Comparison of ENCODE assay signal across 17 cellular contexts in genomic region chr1:234856719-234857310, GRCh38.
"Had no signal": no experiment of that assay in that cellular context is flagged by ENCODE, and none has a peak within 500 bp of the region (broad histone marks: within the 10 kb centered on the region; RNA-seq: fewer than 3 reads in every experiment).

No MANE protein-coding gene starts in this region.

- H3K27ac ChIP-seq: breast epithelium, parathyroid adenoma, SJCRH30, suprapubic skin had no signal

- H3K27me3 ChIP-seq: breast epithelium, SJCRH30, spleen, suprapubic skin had no signal

- H3K36me3 ChIP-seq: breast epithelium, SJCRH30, spleen, suprapubic skin had no signal

- H3K4me1 ChIP-seq: breast epithelium, parathyroid adenoma, SJCRH30 had no signal

- H3K9me3 ChIP-seq: breast epithelium, SJCRH30, suprapubic skin had no signal

- DNase-seq: activated CD4-positive, alpha-beta T cell treated with anti-CD3 and anti-CD28 coated beads, Interleukin-2, amount 50 U/mL, for 4 hours; activated CD4-positive, CD25-positive, alpha-beta regulatory T cell treated with anti-CD3 and anti-CD28 coated beads, Interleukin-2, amount 50 U/mL, for 72 hours; activated CD8-positive, alpha-beta memory T cell treated with anti-CD3 and anti-CD28 coated beads, Interleukin-2, amount 10 ng/mL, durations not matched to agents 7 days and 5 days; activated effector memory CD4-positive, alpha-beta T cell treated with anti-CD3 and anti-CD28 coated beads, Interleukin-2, amount 50 U/mL, for 16 hours; activated T-cell treated with anti-CD3 and anti-CD28 coated beads, Interleukin-2, amount 50 U/mL, for 24 hours; amygdala; hypothalamus; kidney glomerular epithelial cell; mesenchymal stem cell; SJCRH30; spleen; stimulated activated CD4-positive, alpha-beta T cell treated with anti-CD3 and anti-CD28 coated beads, Interleukin-1b, Interleukin-23, amount 100 ng/mL, for 48 hours; SW 1271 had no signal

- H3K4me3 ChIP-seq: breast epithelium, SJCRH30, spleen, suprapubic skin had no signal

- ATAC-seq: activated CD8-positive, alpha-beta memory T cell treated with anti-CD3 and anti-CD28 coated beads, Interleukin-2, amount 10 ng/mL, durations not matched to agents 7 days and 5 days; stimulated activated memory B cell treated with anti-CD40 and anti-IgM and Interleukin-4, amounts not matched to agents 10 μg/mL and 1 μg/mL and 100 μg/mL, for 72 hours had no signal
